ENCODE assay signal across 12 cellular contexts in the genomic region with DNA sequence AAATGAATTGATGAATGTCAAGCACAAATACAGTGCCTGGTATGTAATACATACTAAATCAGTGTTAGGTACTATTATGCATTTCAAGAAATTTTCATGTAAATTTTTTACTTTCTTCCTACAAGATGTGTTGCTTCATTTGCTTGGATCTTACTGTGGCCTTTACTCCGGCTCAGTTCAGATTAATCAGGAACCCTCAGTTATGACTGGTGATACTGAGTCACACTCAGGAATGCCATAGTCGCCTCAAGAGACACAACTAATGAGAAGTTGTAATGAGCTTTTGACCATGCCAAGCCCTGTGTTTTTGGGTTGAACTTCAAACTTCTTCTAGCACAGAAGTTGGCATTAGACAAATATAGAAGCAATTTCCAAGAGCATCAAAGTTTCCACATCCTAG.
DNase-seq lines count a peak whose midpoint lies in the region; ATAC-seq and TF ChIP-seq lines count a peak whose summit lies in the region.
"Had no signal": no experiment of that assay in that cellular context is flagged by ENCODE, and none has a peak within 500 bp of the region (broad histone marks: within the 10 kb centered on the region; RNA-seq: fewer than 3 reads in every experiment).

No MANE protein-coding gene starts in this region.

- H3K36me3 ChIP-seq in smooth muscle cell (ENCODE audit: low read depth) = no peaks in the 10 kb centered on the region

- H2AFZ ChIP-seq in smooth muscle cell (ENCODE audit: low read depth) = no peak overlapping the region

- H3K9me3 ChIP-seq in smooth muscle cell (replicated peaks; ENCODE audit: low read depth) = no peaks in the 10 kb centered on the region

- CTCF ChIA-PET in MCF 10A (lab: Yijun Ruan, JAX) = interaction anchor here (0.7 to 1.1 kb wide), 2 partner anchors 17 to 21 kb away, joined by 3 to 4 read pairs; no protein-coding TSS in a partner anchor

- H3K4me3 ChIP-seq in smooth muscle cell = no peak overlapping the region

- peaks cover 22% of the 10 kb centered on the region for H3F3A ChIP-seq in smooth muscle cell (ENCODE audit: low read depth)

- ATAC-seq in GM18870 (IDR thresholded peaks at IDR 0.05; ENCODE audit: unreplicated experiment) = no peak
- ATAC-seq in GM21619 (IDR thresholded peaks at IDR 0.05; ENCODE audit: unreplicated experiment) = no peak

- H3K4me1 Mint-ChIP-seq in MCF 10A (ENCODE audit: insufficient read depth, unreplicated experiment) = peaks cover 15% of the 10 kb centered on the region
- H3K4me1 Mint-ChIP-seq: activated B cell treated with CpG ODN at 0.5 μM for 24 hours had no signal

- peaks cover 11% of the 10 kb centered on the region for H3K36me3 Mint-ChIP-seq in MCF 10A (ENCODE audit: insufficient read depth, unreplicated experiment)

- BruUV-seq in MCF 10A (replicated peaks; lab: Mats Ljungman, UMichigan) = no TSS peak

- H3K27me3 ChIP-seq in smooth muscle cell (ENCODE audit: low read depth) = no peaks in the 10 kb centered on the region

- H3K27ac Mint-ChIP-seq in MCF 10A (ENCODE audit: low read depth, unreplicated experiment) = peak overlapping the region; percentile 68
- H3K27ac Mint-ChIP-seq: activated B cell treated with CpG ODN at 0.5 μM for 24 hours; activated naive CD4-positive, alpha-beta T cell treated with anti-CD3 and anti-CD28 coated beads for 36 hours had no signal

- 11% methylated on average over 2 of the region's 2 CpGs for WGBS in smooth muscle cell (ENCODE audit: low lambda C conversion rate)

- peak; percentile 72 for DNase-seq in GM04504 (ENCODE audit: low read depth)
- peak; percentile 44 for DNase-seq in MCF 10A (ENCODE audit: unreplicated experiment)
- peak; percentile 49 for DNase-seq in glomerular visceral epithelial cell (ENCODE audit: extremely low spot score)
- no peak for DNase-seq in smooth muscle cell (lab: John Stamatoyannopoulos, UW; ENCODE audit: unreplicated experiment)
- DNase-seq in NCI-H524 (lab: John Stamatoyannopoulos, UW) = no peak
- no peak for DNase-seq in DMS53 (lab: John Stamatoyannopoulos, UW)
- DNase-seq: activated B cell treated with CpG ODN at 0.5 μM for 24 hours; activated naive CD4-positive, alpha-beta T cell treated with anti-CD3 and anti-CD28 coated beads for 36 hours; C1 segment of cervical spinal cord; DMS79 had no signal

- H3K79me2 ChIP-seq in smooth muscle cell (ENCODE audit: low read depth) = no peaks in the 10 kb centered on the region

- H3K4me2 ChIP-seq in smooth muscle cell = peak overlapping the region; percentile 73

- H3K4me3 Mint-ChIP-seq in MCF 10A (ENCODE audit: unreplicated experiment) = no peak overlapping the region
- H3K4me3 Mint-ChIP-seq: activated B cell treated with CpG ODN at 0.5 μM for 24 hours; activated naive CD4-positive, alpha-beta T cell treated with anti-CD3 and anti-CD28 coated beads for 36 hours had no signal

- H3K27ac ChIP-seq in smooth muscle cell (ENCODE audit: low read depth) = peak overlapping the region; percentile 85

- intact Hi-C loops in MCF 10A (cut with micrococcal nuclease) = no loop called here

- TF ChIP-seq CTCF in MCF 10A (IDR thresholded peaks at IDR 0.05; ENCODE audit: unreplicated experiment) = no peak
- TF ChIP-seq CTCF in smooth muscle cell (IDR thresholded peaks at IDR 0.05; ENCODE audit: borderline replicate concordance, insufficient read depth, poor library complexity, severe bottlenecking) = no peak

- H3K27me3 Mint-ChIP-seq in MCF 10A (ENCODE audit: insufficient read depth, unreplicated experiment) = no peaks in the 10 kb centered on the region
- H3K27me3 Mint-ChIP-seq: activated B cell treated with CpG ODN at 0.5 μM for 24 hours had no signal

- no peaks in the 10 kb centered on the region for H4K20me1 ChIP-seq in smooth muscle cell (ENCODE audit: low read depth)

- peak overlapping the region; percentile 10 for H3K9ac ChIP-seq in smooth muscle cell (ENCODE audit: low read depth)

- POLR2A ChIA-PET in MCF 10A (lab: Yijun Ruan, JAX) = interaction anchor here (0.6 kb wide), 1 partner anchor 120 kb away, joined by 3 read pairs; no protein-coding TSS in a partner anchor

- H3K4me1 ChIP-seq in smooth muscle cell (ENCODE audit: low read depth) = peaks cover 25% of the 10 kb centered on the region

- no peaks in the 10 kb centered on the region for H3K9me3 Mint-ChIP-seq in MCF 10A (ENCODE audit: unreplicated experiment)
- H3K9me3 Mint-ChIP-seq: activated B cell treated with CpG ODN at 0.5 μM for 24 hours; activated naive CD4-positive, alpha-beta T cell treated with anti-CD3 and anti-CD28 coated beads for 36 hours had no signal

Comparison
In these comparisons a context has a peak if more than half of its experiments do, and no peak if none do; other contexts are left out.
1. DNase-seq: peak in GM04504 (single experiment), MCF 10A (single experiment) and glomerular visceral epithelial cell (single experiment); none in smooth muscle cell (single experiment), NCI-H524 (0 of 2) and DMS53 (single experiment).